ENCODE assay signal across 30 cellular contexts in the genomic region with DNA sequence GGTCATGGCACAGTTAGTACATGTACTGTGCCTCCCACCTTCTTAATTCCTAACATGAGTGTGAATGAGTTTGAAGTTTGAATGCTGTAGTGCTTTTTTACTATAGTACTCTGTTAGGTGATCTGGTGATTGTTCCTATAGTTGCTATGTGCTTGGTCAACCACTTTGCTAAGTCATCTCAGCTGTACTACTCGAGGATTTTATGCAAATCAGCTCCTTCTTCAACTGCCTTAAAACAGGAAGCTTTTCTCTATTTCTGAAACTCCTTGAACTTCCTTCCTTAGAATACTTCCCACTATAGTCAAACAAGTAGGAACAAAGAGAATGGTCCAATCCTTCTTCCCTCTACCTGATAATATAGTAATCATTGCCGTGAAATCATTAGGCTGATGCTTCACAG.
"Had no signal": no experiment of that assay in that cellular context is flagged by ENCODE, and none has a peak within 500 bp of the region (broad histone marks: within the 10 kb centered on the region; RNA-seq: fewer than 3 reads in every experiment).

No MANE protein-coding gene starts in this region.

- H3K4me3 ChIP-seq: breast epithelium, heart left ventricle, lower lobe of right lung, neural progenitor cell, right atrium auricular region, spleen, tibial nerve had no signal

- DNase-seq: activated CD4-positive, alpha-beta memory T cell treated with anti-CD3 and anti-CD28 coated beads, Interleukin-2, amount 10 ng/mL, durations not matched to agents 7 days and 5 days; activated CD4-positive, alpha-beta T cell treated with anti-CD3 and anti-CD28 coated beads, Interleukin-2, amount 10 ng/mL, durations not matched to agents 24 days and 14 days; activated CD4-positive, CD25-positive, alpha-beta regulatory T cell treated with anti-CD3 and anti-CD28 coated beads, Interleukin-2, amount 50 U/mL, for 72 hours; activated CD8-positive, alpha-beta memory T cell treated with anti-CD3 and anti-CD28 coated beads, Interleukin-2, amount 50 U/mL, for 48 hours; activated gamma-delta T cell treated with Interleukin-2 at 50 U/mL for 16 hours; activated naive CD8-positive, alpha-beta T cell treated with anti-CD3 and anti-CD28 coated beads, Interleukin-2, amount 50 U/mL, for 24 hours; activated T-cell treated with anti-CD3 and anti-CD28 coated beads, Interleukin-2, amount 50 U/mL, for 4 hours; amygdala; central memory CD4-positive, alpha-beta T cell; endodermal cell; foreskin fibroblast; heart left ventricle; hypothalamus; immature natural killer cell; kidney; lower lobe of right lung; mesendoderm; natural killer cell; occipital lobe; spleen; stimulated activated CD4-positive, alpha-beta T cell treated with anti-CD3 and anti-CD28 coated beads, Interleukin-2, amount 100 ng/mL, for 48 hours; stimulated activated naive CD4-positive, alpha-beta T cell treated with Interleukin-2 at 50 U/mL for 16 hours; T1000 had no signal

- ATAC-seq: activated naive CD8-positive, alpha-beta T cell treated with anti-CD3 and anti-CD28 coated beads, Interleukin-2, amount 50 U/mL, for 24 hours; activated T-cell treated with anti-CD3 and anti-CD28 coated beads, Interleukin-2, amount 50 U/mL, for 4 hours; activated T-helper 17 cell treated with anti-CD3 and anti-CD28 coated beads, Interleukin-2, amount 50 U/mL, for 72 hours; esophagus mucosa; natural killer cell had no signal

- H3K27me3 ChIP-seq: breast epithelium, heart left ventricle, neural progenitor cell, right atrium auricular region, spleen, tibial nerve had no signal

- H3K4me1 ChIP-seq: breast epithelium, lower lobe of right lung, parathyroid adenoma, right atrium auricular region, tibial nerve had no signal

- H3K27ac ChIP-seq: breast epithelium, heart left ventricle, lower lobe of right lung, neural progenitor cell, parathyroid adenoma, right atrium auricular region, spleen, tibial nerve had no signal

- H3K36me3 ChIP-seq: breast epithelium, heart left ventricle, lower lobe of right lung, neural progenitor cell, right atrium auricular region, spleen, tibial nerve had no signal

- H3K9me3 ChIP-seq: breast epithelium, heart left ventricle, lower lobe of right lung, right atrium auricular region, tibial nerve had no signal
